Comparison of ENCODE assay signal across 1 cellular context in genomic region chr2:74441690-74442482, GRCh38.
TF ChIP-seq lines count a peak whose summit lies in the region.

Gene RTKN, minus strand, starts transcription at chr2:74441937. Its CDS starts 121 bp downstream, at chr2:74441816.

TF ChIP-seq in H1, 55 proteins besides CTCF, POLR2A, EP300 and RAD21 (continued from another document):
- TF ChIP-seq TBP (IDR thresholded peaks at IDR 0.05; ENCODE audit: low read depth, low read length) (peak; percentile 53; the same call in 1 of the 2 replicates), BCL11A (IDR thresholded peaks at IDR 0.05; ENCODE audit: low read depth in 2 of 2, low read length in 2 of 2) (no peak), RBBP5 (IDR thresholded peaks at IDR 0.05; ENCODE audit: borderline replicate concordance, low read depth, low read length) (peak; percentile 71), PHF8 (conservative IDR thresholded peaks at IDR 0.05; ENCODE audit: low read depth, low read length) (peak; percentile 76), RNF2 (IDR thresholded peaks at IDR 0.05; ENCODE audit: borderline replicate concordance, low read depth, low read length, missing control alignments, poor library complexity, severe bottlenecking) (no peak), CHD1 (IDR thresholded peaks at IDR 0.05; ENCODE audit: low read depth, low read length) (no peak), TAF1 (IDR thresholded peaks at IDR 0.05; ENCODE audit: low read depth, low read length) (peak; percentile 82), YY1 (IDR thresholded peaks at IDR 0.05; ENCODE audit: low read depth, low read length) (no peak), KDM4A (IDR thresholded peaks at IDR 0.05; ENCODE audit: low read depth, low read length, severe bottlenecking) (peak; percentile 73), E2F6 (IDR thresholded peaks at IDR 0.05) (peak; percentile 57; the same call in 1 of the 2 replicates), TAF7 (optimal IDR thresholded peaks at IDR 0.05; ENCODE audit: borderline replicate concordance, low read depth, low read length) (peak; percentile 28), SP2 (IDR thresholded peaks at IDR 0.05; ENCODE audit: low read length) (no peak), SIN3A (conservative IDR thresholded peaks at IDR 0.05 in 1 of 2, IDR thresholded peaks at IDR 0.05 in 1 of 2; ENCODE audit: low read depth in 1 of 2, low read length in 2 of 2) (peak; percentile 43 to 52; a peak in 1 of 4 replicates), CHD7 (IDR thresholded peaks at IDR 0.05; ENCODE audit: insufficient replicate concordance, low read length) (no peak), POLR2AphosphoS5 (IDR thresholded peaks at IDR 0.05; ENCODE audit: low read depth, low read length) (peak; percentile 59), SAP30 (IDR thresholded peaks at IDR 0.05; ENCODE audit: insufficient read depth, insufficient replicate concordance, low read length) (no peak), MAFK (IDR thresholded peaks at IDR 0.05; ENCODE audit: low read depth, low read length) (no peak), MAX (IDR thresholded peaks at IDR 0.05) (peak; percentile 63), CREB1 (IDR thresholded peaks at IDR 0.05) (peak; percentile 22), SP4 (IDR thresholded peaks at IDR 0.05; ENCODE audit: low read length) (peak; percentile 64; the same call in 1 of the 2 replicates)
